In the genomic region with DNA sequence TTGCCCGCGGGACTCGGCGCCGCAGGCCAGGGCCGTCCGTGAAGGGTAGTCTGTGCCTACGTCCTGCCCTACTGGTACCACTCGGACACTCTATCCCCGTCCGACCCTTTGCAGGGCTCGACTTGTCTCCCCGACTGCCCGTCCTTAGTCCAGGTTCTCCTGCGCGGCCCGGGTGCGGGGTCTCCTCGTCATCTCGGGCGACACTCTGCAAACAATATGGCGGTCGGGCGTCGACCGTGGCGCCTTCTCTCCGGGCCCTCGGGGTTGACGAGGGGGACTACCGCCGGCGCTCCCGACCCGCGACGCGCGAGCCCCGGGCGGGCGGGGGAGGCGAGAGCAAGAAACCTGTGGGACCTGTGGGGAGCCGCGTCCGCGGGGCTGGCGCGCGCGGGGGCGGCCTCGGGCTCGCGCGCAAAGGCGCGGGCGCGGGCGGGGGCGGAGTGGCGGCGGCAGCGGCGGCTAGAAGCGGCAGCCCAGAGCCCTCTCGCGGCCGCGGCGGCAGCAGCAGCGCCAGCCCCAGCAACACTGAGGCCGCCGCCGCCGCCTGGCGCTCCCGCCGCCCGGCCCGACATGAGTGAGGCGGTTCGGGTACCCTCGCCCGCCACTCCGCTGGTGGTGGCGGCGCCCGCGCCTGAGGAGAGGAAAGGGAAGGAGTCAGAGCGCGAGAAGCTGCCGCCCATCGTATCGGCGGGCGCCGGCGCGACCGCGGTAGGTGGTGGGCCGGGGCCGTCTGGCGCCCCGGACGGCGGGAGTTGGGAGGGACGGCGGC, we compare ENCODE assay signal across 1 cellular context.
A peak's percentile ranks its signal among the peaks of the same experiment; 100 is the strongest.
TF ChIP-seq lines count a peak whose summit lies in the region.

A gene with protein sequence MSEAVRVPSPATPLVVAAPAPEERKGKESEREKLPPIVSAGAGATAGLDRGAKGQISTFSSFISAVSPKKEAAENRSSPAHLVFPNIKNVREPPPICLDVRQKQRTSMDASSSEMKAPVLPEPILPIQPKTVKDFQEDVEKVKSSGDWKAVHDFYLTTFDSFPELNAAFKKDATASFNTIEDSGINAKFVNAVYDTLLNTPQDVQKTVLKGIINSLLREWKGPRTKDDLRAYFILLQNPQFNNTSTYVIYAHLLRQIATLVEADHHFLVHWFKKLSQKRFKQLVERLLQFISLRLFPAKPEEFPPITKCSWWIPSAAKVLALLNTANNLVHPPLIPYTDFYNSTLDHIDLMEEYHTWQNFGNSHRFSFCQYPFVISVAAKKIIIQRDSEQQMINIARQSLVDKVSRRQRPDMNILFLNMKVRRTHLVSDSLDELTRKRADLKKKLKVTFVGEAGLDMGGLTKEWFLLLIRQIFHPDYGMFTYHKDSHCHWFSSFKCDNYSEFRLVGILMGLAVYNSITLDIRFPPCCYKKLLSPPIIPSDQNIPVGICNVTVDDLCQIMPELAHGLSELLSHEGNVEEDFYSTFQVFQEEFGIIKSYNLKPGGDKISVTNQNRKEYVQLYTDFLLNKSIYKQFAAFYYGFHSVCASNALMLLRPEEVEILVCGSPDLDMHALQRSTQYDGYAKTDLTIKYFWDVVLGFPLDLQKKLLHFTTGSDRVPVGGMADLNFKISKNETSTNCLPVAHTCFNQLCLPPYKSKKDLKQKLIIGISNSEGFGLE (plus strand): TSS at position 476 of the 769 bp plus-strand sequence. CDS start 95 bp downstream, at position 571.

TF ChIP-seq in HepG2, 621 proteins besides CTCF, POLR2A, EP300 and RAD21 (continued from another document and continues in another):
- TF ChIP-seq ZBTB1 (CRISPR knock-in tag; IDR thresholded peaks at IDR 0.05; ENCODE audit: borderline replicate concordance): no peak
- no peak for TF ChIP-seq GATAD1 (CRISPR knock-in tag; IDR thresholded peaks at IDR 0.05)
- TF ChIP-seq ZC3H4 (CRISPR knock-in tag; IDR thresholded peaks at IDR 0.05; ENCODE audit: borderline replicate concordance): peak; percentile 59; the same call in 1 of the 2 replicates
- TF ChIP-seq, protein P1, sequence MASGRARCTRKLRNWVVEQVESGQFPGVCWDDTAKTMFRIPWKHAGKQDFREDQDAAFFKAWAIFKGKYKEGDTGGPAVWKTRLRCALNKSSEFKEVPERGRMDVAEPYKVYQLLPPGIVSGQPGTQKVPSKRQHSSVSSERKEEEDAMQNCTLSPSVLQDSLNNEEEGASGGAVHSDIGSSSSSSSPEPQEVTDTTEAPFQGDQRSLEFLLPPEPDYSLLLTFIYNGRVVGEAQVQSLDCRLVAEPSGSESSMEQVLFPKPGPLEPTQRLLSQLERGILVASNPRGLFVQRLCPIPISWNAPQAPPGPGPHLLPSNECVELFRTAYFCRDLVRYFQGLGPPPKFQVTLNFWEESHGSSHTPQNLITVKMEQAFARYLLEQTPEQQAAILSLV (CRISPR knock-in tag; IDR thresholded peaks at IDR 0.05; ENCODE audit: borderline replicate concordance): peak; percentile 10; the same call in 1 of the 2 replicates
- peak; percentile 3; the same call in 1 of the 2 replicates for TF ChIP-seq ZNF441 (CRISPR knock-in tag; IDR thresholded peaks at IDR 0.05; ENCODE audit: borderline replicate concordance)
- TF ChIP-seq, protein P2, sequence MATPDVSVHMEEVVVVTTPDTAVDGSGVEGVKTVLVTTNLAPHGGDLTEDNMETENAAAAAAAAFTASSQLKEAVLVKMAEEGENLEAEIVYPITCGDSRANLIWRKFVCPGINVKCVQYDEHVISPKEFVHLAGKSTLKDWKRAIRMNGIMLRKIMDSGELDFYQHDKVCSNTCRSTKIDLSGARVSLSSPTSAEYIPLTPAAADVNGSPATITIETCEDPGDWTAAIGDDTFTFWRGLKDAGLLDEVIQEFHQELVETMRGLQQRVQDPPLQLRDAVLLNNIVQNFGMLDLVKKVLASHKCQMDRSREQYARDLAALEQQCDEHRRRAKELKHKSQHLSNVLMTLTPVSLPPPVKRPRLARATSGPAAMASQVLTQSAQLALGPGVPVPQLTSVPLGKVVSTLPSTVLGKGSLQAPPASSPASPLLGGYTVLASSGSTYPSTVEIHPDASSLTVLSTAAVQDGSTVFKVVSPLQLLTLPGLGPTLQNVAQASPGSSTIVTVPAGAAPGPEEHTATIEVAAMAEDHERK (CRISPR knock-in tag; IDR thresholded peaks at IDR 0.05; ENCODE audit: low read depth): no peak
- 0 out of 2 replicates have a peak, but pooled peaks have one; percentile 7 for TF ChIP-seq GZF1 (CRISPR knock-in tag; IDR thresholded peaks at IDR 0.05)
- TF ChIP-seq, protein P3, sequence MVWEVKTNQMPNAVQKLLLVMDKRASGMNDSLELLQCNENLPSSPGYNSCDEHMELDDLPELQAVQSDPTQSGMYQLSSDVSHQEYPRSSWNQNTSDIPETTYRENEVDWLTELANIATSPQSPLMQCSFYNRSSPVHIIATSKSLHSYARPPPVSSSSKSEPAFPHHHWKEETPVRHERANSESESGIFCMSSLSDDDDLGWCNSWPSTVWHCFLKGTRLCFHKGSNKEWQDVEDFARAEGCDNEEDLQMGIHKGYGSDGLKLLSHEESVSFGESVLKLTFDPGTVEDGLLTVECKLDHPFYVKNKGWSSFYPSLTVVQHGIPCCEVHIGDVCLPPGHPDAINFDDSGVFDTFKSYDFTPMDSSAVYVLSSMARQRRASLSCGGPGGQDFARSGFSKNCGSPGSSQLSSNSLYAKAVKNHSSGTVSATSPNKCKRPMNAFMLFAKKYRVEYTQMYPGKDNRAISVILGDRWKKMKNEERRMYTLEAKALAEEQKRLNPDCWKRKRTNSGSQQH (CRISPR knock-in tag; IDR thresholded peaks at IDR 0.05; ENCODE audit: low read depth): no peak
- no peak for TF ChIP-seq MLLT10 (CRISPR knock-in tag; IDR thresholded peaks at IDR 0.05)
- TF ChIP-seq FOXM1 (CRISPR knock-in tag; IDR thresholded peaks at IDR 0.05): no peak
- no peak for TF ChIP-seq HDAC6 (IDR thresholded peaks at IDR 0.05; ENCODE audit: low read depth, low read length)
- no peak for TF ChIP-seq HOXA7 (CRISPR knock-in tag; IDR thresholded peaks at IDR 0.05)
- TF ChIP-seq ZNF747 (CRISPR knock-in tag; IDR thresholded peaks at IDR 0.05; ENCODE audit: borderline replicate concordance): peak; percentile 24; the same call in 1 of the 2 replicates
- TF ChIP-seq, protein P4, sequence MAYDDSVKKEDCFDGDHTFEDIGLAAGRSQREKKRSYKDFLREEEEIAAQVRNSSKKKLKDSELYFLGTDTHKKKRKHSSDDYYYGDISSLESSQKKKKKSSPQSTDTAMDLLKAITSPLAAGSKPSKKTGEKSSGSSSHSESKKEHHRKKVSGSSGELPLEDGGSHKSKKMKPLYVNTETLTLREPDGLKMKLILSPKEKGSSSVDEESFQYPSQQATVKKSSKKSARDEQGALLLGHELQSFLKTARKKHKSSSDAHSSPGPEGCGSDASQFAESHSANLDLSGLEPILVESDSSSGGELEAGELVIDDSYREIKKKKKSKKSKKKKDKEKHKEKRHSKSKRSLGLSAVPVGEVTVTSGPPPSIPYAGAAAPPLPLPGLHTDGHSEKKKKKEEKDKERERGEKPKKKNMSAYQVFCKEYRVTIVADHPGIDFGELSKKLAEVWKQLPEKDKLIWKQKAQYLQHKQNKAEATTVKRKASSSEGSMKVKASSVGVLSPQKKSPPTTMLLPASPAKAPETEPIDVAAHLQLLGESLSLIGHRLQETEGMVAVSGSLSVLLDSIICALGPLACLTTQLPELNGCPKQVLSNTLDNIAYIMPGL (CRISPR knock-in tag; IDR thresholded peaks at IDR 0.05; ENCODE audit: borderline replicate concordance in 1 of 2, low read depth in 1 of 2): peak; percentile 60 to 96
- TF ChIP-seq, protein P5, sequence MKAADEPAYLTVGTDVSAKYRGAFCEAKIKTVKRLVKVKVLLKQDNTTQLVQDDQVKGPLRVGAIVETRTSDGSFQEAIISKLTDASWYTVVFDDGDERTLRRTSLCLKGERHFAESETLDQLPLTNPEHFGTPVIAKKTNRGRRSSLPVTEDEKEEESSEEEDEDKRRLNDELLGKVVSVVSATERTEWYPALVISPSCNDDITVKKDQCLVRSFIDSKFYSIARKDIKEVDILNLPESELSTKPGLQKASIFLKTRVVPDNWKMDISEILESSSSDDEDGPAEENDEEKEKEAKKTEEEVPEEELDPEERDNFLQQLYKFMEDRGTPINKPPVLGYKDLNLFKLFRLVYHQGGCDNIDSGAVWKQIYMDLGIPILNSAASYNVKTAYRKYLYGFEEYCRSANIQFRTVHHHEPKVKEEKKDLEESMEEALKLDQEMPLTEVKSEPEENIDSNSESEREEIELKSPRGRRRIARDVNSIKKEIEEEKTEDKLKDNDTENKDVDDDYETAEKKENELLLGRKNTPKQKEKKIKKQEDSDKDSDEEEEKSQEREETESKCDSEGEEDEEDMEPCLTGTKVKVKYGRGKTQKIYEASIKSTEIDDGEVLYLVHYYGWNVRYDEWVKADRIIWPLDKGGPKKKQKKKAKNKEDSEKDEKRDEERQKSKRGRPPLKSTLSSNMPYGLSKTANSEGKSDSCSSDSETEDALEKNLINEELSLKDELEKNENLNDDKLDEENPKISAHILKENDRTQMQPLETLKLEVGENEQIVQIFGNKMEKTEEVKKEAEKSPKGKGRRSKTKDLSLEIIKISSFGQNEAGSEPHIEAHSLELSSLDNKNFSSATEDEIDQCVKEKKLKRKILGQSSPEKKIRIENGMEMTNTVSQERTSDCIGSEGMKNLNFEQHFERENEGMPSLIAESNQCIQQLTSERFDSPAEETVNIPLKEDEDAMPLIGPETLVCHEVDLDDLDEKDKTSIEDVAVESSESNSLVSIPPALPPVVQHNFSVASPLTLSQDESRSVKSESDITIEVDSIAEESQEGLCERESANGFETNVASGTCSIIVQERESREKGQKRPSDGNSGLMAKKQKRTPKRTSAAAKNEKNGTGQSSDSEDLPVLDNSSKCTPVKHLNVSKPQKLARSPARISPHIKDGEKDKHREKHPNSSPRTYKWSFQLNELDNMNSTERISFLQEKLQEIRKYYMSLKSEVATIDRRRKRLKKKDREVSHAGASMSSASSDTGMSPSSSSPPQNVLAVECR (CRISPR knock-in tag; IDR thresholded peaks at IDR 0.05; ENCODE audit: borderline replicate concordance): peak; percentile 52; the same call in 1 of the 2 replicates
- no peak for TF ChIP-seq RNF2 (conservative IDR thresholded peaks at IDR 0.05; ENCODE audit: low read depth)
- TF ChIP-seq ZNF746 (CRISPR knock-in tag; IDR thresholded peaks at IDR 0.05): no peak
- peak; percentile 82 for TF ChIP-seq ZFX (CRISPR knock-in tag; IDR thresholded peaks at IDR 0.05; ENCODE audit: low read depth)
- TF ChIP-seq RXRA (CRISPR knock-in tag; IDR thresholded peaks at IDR 0.05): peak; percentile 64
- TF ChIP-seq ZNF496 (CRISPR knock-in tag; IDR thresholded peaks at IDR 0.05; ENCODE audit: insufficient replicate concordance): no peak
- TF ChIP-seq, protein P6, sequence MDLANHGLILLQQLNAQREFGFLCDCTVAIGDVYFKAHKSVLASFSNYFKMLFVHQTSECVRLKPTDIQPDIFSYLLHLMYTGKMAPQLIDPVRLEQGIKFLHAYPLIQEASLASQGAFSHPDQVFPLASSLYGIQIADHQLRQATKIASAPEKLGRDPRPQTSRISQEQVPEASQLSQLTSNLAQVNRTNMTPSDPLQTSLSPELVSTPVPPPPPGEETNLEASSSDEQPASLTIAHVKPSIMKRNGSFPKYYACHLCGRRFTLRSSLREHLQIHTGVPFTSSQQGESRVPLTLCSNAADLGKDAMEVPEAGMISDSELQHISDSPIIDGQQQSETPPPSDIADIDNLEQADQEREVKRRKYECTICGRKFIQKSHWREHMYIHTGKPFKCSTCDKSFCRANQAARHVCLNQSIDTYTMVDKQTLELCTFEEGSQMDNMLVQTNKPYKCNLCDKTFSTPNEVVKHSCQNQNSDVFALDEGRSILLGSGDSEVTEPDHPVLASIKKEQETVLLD (CRISPR knock-in tag; IDR thresholded peaks at IDR 0.05; ENCODE audit: low read depth): peak; percentile 63; the same call in 1 of the 2 replicates
- TF ChIP-seq ASH2L (IDR thresholded peaks at IDR 0.05; ENCODE audit: insufficient read length, low read depth, low read length): peak; percentile 75
- TF ChIP-seq, protein P7, sequence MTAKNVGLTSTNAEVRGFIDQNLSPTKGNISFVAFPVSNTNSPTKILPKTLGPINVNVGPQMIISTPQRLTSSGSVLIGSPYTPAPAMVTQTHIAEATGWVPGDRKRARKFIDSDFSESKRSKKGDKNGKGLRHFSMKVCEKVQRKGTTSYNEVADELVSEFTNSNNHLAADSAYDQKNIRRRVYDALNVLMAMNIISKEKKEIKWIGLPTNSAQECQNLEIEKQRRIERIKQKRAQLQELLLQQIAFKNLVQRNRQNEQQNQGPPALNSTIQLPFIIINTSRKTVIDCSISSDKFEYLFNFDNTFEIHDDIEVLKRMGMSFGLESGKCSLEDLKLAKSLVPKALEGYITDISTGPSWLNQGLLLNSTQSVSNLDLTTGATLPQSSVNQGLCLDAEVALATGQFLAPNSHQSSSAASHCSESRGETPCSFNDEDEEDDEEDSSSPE (CRISPR knock-in tag; IDR thresholded peaks at IDR 0.05): no peak
- peak; percentile 65; the same call in 1 of the 2 replicates for TF ChIP-seq ZNF430 (CRISPR knock-in tag; IDR thresholded peaks at IDR 0.05)
- TF ChIP-seq ZMYM2 (CRISPR knock-in tag; IDR thresholded peaks at IDR 0.05): peak; percentile 4; the same call in 1 of the 2 replicates
- TF ChIP-seq, protein P8, sequence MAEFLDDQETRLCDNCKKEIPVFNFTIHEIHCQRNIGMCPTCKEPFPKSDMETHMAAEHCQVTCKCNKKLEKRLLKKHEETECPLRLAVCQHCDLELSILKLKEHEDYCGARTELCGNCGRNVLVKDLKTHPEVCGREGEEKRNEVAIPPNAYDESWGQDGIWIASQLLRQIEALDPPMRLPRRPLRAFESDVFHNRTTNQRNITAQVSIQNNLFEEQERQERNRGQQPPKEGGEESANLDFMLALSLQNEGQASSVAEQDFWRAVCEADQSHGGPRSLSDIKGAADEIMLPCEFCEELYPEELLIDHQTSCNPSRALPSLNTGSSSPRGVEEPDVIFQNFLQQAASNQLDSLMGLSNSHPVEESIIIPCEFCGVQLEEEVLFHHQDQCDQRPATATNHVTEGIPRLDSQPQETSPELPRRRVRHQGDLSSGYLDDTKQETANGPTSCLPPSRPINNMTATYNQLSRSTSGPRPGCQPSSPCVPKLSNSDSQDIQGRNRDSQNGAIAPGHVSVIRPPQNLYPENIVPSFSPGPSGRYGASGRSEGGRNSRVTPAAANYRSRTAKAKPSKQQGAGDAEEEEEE (CRISPR knock-in tag; IDR thresholded peaks at IDR 0.05; ENCODE audit: borderline replicate concordance): no peak
- no peak for TF ChIP-seq ZNF713 (CRISPR knock-in tag; IDR thresholded peaks at IDR 0.05)
- peak; percentile 26; the same call in 1 of the 2 replicates for TF ChIP-seq KLF6 (CRISPR knock-in tag; IDR thresholded peaks at IDR 0.05)
- 0 out of 2 replicates have a peak, but pooled peaks have one; percentile 24 for TF ChIP-seq TOPORS (CRISPR knock-in tag; IDR thresholded peaks at IDR 0.05)
- TF ChIP-seq, protein P9, sequence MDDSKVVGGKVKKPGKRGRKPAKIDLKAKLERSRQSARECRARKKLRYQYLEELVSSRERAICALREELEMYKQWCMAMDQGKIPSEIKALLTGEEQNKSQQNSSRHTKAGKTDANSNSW (CRISPR knock-in tag; IDR thresholded peaks at IDR 0.05; ENCODE audit: borderline replicate concordance): no peak
- peak; percentile 73; the same call in 1 of the 2 replicates for TF ChIP-seq REL (CRISPR knock-in tag; conservative IDR thresholded peaks at IDR 0.05)
- peak; percentile 77; the same call in 1 of the 2 replicates for TF ChIP-seq SRY (CRISPR knock-in tag; IDR thresholded peaks at IDR 0.05)
- TF ChIP-seq, protein P10, sequence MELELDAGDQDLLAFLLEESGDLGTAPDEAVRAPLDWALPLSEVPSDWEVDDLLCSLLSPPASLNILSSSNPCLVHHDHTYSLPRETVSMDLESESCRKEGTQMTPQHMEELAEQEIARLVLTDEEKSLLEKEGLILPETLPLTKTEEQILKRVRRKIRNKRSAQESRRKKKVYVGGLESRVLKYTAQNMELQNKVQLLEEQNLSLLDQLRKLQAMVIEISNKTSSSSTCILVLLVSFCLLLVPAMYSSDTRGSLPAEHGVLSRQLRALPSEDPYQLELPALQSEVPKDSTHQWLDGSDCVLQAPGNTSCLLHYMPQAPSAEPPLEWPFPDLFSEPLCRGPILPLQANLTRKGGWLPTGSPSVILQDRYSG (CRISPR knock-in tag; IDR thresholded peaks at IDR 0.05): peak; percentile 42; the same call in 1 of the 2 replicates
- no peak for TF ChIP-seq ZNF431 (CRISPR knock-in tag; IDR thresholded peaks at IDR 0.05; ENCODE audit: borderline replicate concordance, low read depth)
